ENCODE assay signal across 7 cellular contexts in genomic region chr20:53592501-53593465, GRCh38. TPM values are rescaled to one million over a fixed set of nuclear protein-coding genes. Genes with fewer than 3 reads are reported as not detected.
DNase-seq lines count a peak whose midpoint lies in the region; ATAC-seq, FAIRE-seq and TF ChIP-seq lines count a peak whose summit lies in the region.
"Not testable (repeated sequence)": the region's sequence is repeated elsewhere in the genome, so short reads cannot be mapped to it uniquely, and the experiment has no call there.

No MANE protein-coding gene starts in this region.

- H3K9me1 ChIP-seq in keratinocyte (ENCODE audit: control insufficient read depth, extremely low read depth, insufficient read depth, low read length) = not testable (repeated sequence)

- intact Hi-C loops in dorsolateral prefrontal cortex (cut with DNase I) = loop anchor here (10.0 kb wide), 2 partner anchors 142 to 162 kb away; no protein-coding TSS in a partner anchor
- intact Hi-C loops in sciatic nerve (cut with DNase I) = not testable (repeated sequence)

- H3K27ac ChIP-seq in dorsolateral prefrontal cortex (peak overlapping the region; percentile 65 to 98 (median 93)), keratinocyte (ENCODE audit: control insufficient read depth, insufficient read depth, low read length) (peak overlapping the region; percentile 92)

- not testable (repeated sequence) for TF ChIP-seq CTCF in dorsolateral prefrontal cortex (IDR thresholded peaks at IDR 0.05 in 54 of 56, conservative IDR thresholded peaks at IDR 0.05 in 2 of 56; ENCODE audit: low read depth in 1 of 56, partially characterized antibody in 56 of 56); keratinocyte (optimal IDR thresholded peaks at IDR 0.05 in 1 of 3, IDR thresholded peaks at IDR 0.05 in 1 of 3, conservative IDR thresholded peaks at IDR 0.05 in 1 of 3; ENCODE audit: extremely low read depth in 1 of 3, insufficient read depth in 2 of 3, low read length in 3 of 3)

- H3K9ac ChIP-seq in keratinocyte (ENCODE audit: control insufficient read depth, extremely low read depth, insufficient read depth, low read length) = peak overlapping the region; percentile 89

- H2AFZ ChIP-seq in keratinocyte (ENCODE audit: control insufficient read depth, low read length) = not testable (repeated sequence)

- H3K4me3 ChIP-seq in dorsolateral prefrontal cortex (peak overlapping the region; percentile 53 to 91 (median 77)), keratinocyte (ENCODE audit: control insufficient read depth in 2 of 3, extremely low read depth in 1 of 3, insufficient read depth in 2 of 3, low read depth in 1 of 3, low read length in 3 of 3) (peak overlapping the region; percentile 68 to 80 (median 79))

- H3K79me2 ChIP-seq in keratinocyte (ENCODE audit: control insufficient read depth, insufficient read depth, low read length) = peaks cover 78% of the 10 kb centered on the region

- ATAC-seq in GM18867 (IDR thresholded peaks at IDR 0.05; ENCODE audit: unreplicated experiment) (peak; percentile 26), HG03097 (IDR thresholded peaks at IDR 0.05; ENCODE audit: low FRiP score, unreplicated experiment) (peak; percentile 21), sciatic nerve (peak; percentile 72)

- FAIRE-seq in keratinocyte (lab: Jason Lieb, UNC) = not testable (repeated sequence)

- dilution Hi-C loops in keratinocyte (cut with MboI; ENCODE audit: extremely low pct_ligation_motif_present, low sequenced_read_pairs) = not testable (repeated sequence)

- DNase-seq in OCI-M1 (lab: John Stamatoyannopoulos, UW) (peak; percentile 75), dorsolateral prefrontal cortex (peak in 1 of 10 donors; percentile 52), sciatic nerve (ENCODE audit: low spot score) (peak; percentile 83)
- DNase-seq in activated CD8-positive, alpha-beta memory T cell treated with anti-CD3 and anti-CD28 coated beads, Interleukin-2, amount 50 U/mL, for 48 hours = peak; percentile 83
- DNase-seq in keratinocyte (ENCODE audit: low read depth, low spot score) = not testable (repeated sequence)

- peak overlapping the region; percentile 85 for H3K4me2 ChIP-seq in keratinocyte (ENCODE audit: control insufficient read depth, extremely low read depth, insufficient read depth, low read depth, low read length)

- peaks cover 14% of the 10 kb centered on the region for H3K4me1 ChIP-seq in keratinocyte (ENCODE audit: control insufficient read depth, extremely low read depth, insufficient read depth, low read length)

- not testable (repeated sequence) for H3K27me3 ChIP-seq in dorsolateral prefrontal cortex; keratinocyte (ENCODE audit: control insufficient read depth, extremely low read depth, insufficient read depth, low read length)

- not testable (repeated sequence) for H3K36me3 ChIP-seq in keratinocyte (ENCODE audit: control insufficient read depth in 2 of 2, extremely low read depth in 1 of 2, insufficient read depth in 2 of 2, low read length in 2 of 2)

- not testable (repeated sequence) for H4K20me1 ChIP-seq in keratinocyte (ENCODE audit: control insufficient read depth, extremely low read depth, insufficient read depth, low read length)

- not testable (repeated sequence) for H3K9me3 ChIP-seq in keratinocyte (ENCODE audit: control insufficient read depth, low read depth, low read length)

RNA-seq across cellular contexts. Expression of gene ZNF217, which starts 0.9 kb away (rescaled TPM):
- total RNA-seq in dorsolateral prefrontal cortex (10 to 100 TPM in 20 of 120 experiments, 1 to 10 TPM in 100; 3.0 to 16.2 (median 7.4) TPM), sciatic nerve (34.9 TPM)
- polyA plus RNA-seq in keratinocyte = 16.9 to 19.1 TPM (median 17.3 TPM) in 3 replicates
- polyA plus RNA-seq in keratinocyte (2011; ENCODE audit: low read depth) = 13.1 TPM
- 7.4 and 10.7 TPM in 2 replicates for polyA plus RNA-seq in keratinocyte (2011; cell fraction: cytosol; rRNA removed)
- 25.3 and 32.5 TPM in 2 replicates for polyA plus RNA-seq in keratinocyte (2011; cell fraction: nucleus; rRNA removed)
- polyA plus RNA-seq in keratinocyte (2012; ENCODE audit: low replicate concordance) = 23.6 and 26.4 TPM in 2 replicates
- polyA minus RNA-seq in keratinocyte = 33.8 to 58.6 TPM (median 48.4 TPM) in 3 replicates
- 14.0 TPM for polyA minus RNA-seq in keratinocyte (2011; cell fraction: cytosol; rRNA and poly(A)+ RNA removed)
- 53.1 and 94.6 TPM in 2 replicates for polyA minus RNA-seq in keratinocyte (2011; cell fraction: nucleus; rRNA and poly(A)+ RNA removed)

Comparison
In these comparisons a context has a peak if more than half of its experiments do, and no peak if none do; other contexts are left out.
1. ATAC-seq: peak in every context shown above with its lines; median percentile 72 in sciatic nerve; 26 in GM18867; 21 in HG03097.